17 cellular contexts compared by ENCODE assay signal in genomic region chr1:93132638-93133037, GRCh38.
"Had no signal": no experiment of that assay in that cellular context is flagged by ENCODE, and none has a peak within 500 bp of the region (broad histone marks: within the 10 kb centered on the region; RNA-seq: fewer than 3 reads in every experiment).

No MANE protein-coding gene starts in this region.

- H3K27ac ChIP-seq: esophagus muscularis mucosa, foreskin keratinocyte, gastroesophageal sphincter, heart left ventricle, hepatocyte, left lung, lower lobe of right lung had no signal

- DNase-seq: cortex of kidney; effector CD8-positive, alpha-beta T cell; foreskin keratinocyte; heart left ventricle; hypothalamus; immature natural killer cell; islet precursor cell; kidney; kidney glomerular epithelial cell; left lung; left ventricle myocardium superior; lower lobe of right lung; mesenchymal stem cell; naive thymus-derived CD4-positive, alpha-beta T cell had no signal

- H3K9me3 ChIP-seq: esophagus muscularis mucosa, gastroesophageal sphincter, heart left ventricle, left lung, lower lobe of right lung had no signal

- H3K27me3 ChIP-seq: esophagus muscularis mucosa, foreskin keratinocyte, gastroesophageal sphincter, heart left ventricle, hepatocyte, left lung had no signal

- H3K4me3 ChIP-seq: esophagus muscularis mucosa, gastroesophageal sphincter, heart left ventricle, hepatocyte, left lung, lower lobe of right lung had no signal

- H3K4me1 ChIP-seq: esophagus muscularis mucosa, gastroesophageal sphincter, heart left ventricle, left lung, lower lobe of right lung had no signal

- ATAC-seq: foreskin keratinocyte; gastroesophageal sphincter; heart left ventricle; left lung; left ventricle myocardium superior; lower lobe of right lung; naive thymus-derived CD4-positive, alpha-beta T cell had no signal
